Comparison of ENCODE assay signal across 8 cellular contexts in the genomic region with DNA sequence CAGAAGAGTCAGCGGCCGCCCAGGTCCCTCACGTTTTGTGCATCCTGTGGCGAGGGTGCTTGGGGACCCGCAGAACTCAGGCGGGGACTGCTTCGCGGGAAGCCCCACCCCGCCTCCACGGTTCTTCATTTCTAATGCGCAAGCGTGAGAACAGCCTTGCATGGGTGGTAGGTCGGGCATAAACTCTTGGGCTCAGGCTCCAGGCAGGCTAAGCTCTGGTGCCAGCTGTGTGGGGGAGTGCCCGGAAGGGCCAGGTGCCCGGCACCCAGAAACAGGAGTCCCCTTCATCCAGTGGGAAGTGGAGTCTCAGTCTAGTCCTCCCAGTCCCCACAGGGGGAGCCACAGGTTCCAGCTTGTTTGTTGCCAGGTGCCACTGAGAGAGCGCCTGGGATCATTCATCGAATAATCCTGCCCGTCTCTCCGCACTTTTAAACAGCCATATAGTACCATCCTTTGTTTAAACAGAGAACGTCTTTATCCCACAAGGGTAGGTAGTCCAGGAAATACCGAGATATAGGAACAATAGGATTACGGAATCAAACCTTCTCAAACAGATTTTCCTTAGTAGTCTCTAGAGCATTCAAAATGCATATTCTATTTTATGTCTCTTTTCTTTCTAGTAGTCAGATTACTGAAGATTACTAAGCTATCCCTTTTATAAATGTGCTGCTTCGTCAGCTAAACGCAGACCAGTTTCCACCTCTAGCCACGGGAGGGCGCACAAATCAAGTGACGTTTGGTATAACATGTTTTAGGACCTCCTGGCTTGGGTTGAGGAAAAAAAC.
DNase-seq lines count a peak whose midpoint lies in the region; ATAC-seq and TF ChIP-seq lines count a peak whose summit lies in the region.

No MANE protein-coding gene starts in this region.

- TF ChIP-seq CTCF in GM12875 (IDR thresholded peaks at IDR 0.05; ENCODE audit: borderline replicate concordance, insufficient read depth, low read depth, low read length), result peak; percentile 65

- H3K9ac ChIP-seq in iPS-18a (ENCODE audit: low read length), result peak overlapping the region; percentile 79

- no peak overlapping the region for H3K27ac ChIP-seq in iPS-18a (ENCODE audit: low read length)

- H3K9me3 ChIP-seq in iPS-18a (ENCODE audit: control insufficient read depth, low read depth, low read length), result no peaks in the 10 kb centered on the region

- peaks cover 4% of the 10 kb centered on the region for H3K27me3 ChIP-seq in iPS-18a (ENCODE audit: control insufficient read depth, insufficient read depth, low read length)

- ATAC-seq in HG02885 (IDR thresholded peaks at IDR 0.05; ENCODE audit: poor library complexity, unreplicated experiment), result peak; percentile 77

- H3K4me3 ChIP-seq in GM12875 (ENCODE audit: low read depth, low read length) (peak overlapping the region; percentile 47), iPS-18a (ENCODE audit: low read length) (peak overlapping the region; percentile 93), skeletal muscle cell (ENCODE audit: low read depth, low read length) (peak overlapping the region; percentile 52)

- DNase-seq in NCI-H2107 (lab: John Stamatoyannopoulos, UW) (peak; percentile 71), UCSD-AML1 (lab: John Stamatoyannopoulos, UW; ENCODE audit: unreplicated experiment) (peak; percentile 61), brain pericyte (ENCODE audit: low read depth, low spot score) (peak; percentile 32), skeletal muscle cell (ENCODE audit: low read depth) (no peak), cortex of kidney (lab: John Stamatoyannopoulos, UW) (no peak)

- H3K4me1 ChIP-seq in iPS-18a (ENCODE audit: control insufficient read depth, low read depth, low read length), result peaks cover 4% of the 10 kb centered on the region

- H3K36me3 ChIP-seq in iPS-18a (ENCODE audit: control insufficient read depth, low read depth, low read length), result no peaks in the 10 kb centered on the region

Comparison
In these comparisons a context has a peak if more than half of its experiments do, and no peak if none do; other contexts are left out.
1. DNase-seq: peak in NCI-H2107 (single experiment), UCSD-AML1 (single experiment) and brain pericyte (single experiment); none in skeletal muscle cell (single experiment) and cortex of kidney (single experiment).
2. Peak in every context shown above with its lines, with median percentiles within 50 percentile points of each other: H3K4me3 ChIP-seq.